ENCODE assay signal across 8 cellular contexts in genomic region chr6:73309784-73310502, GRCh38. TPM values are rescaled to one million over a fixed set of nuclear protein-coding genes. Genes with fewer than 3 reads are reported as not detected.
A peak's percentile ranks its signal among the peaks of the same experiment; 100 is the strongest.
DNase-seq lines count a peak whose midpoint lies in the region; ATAC-seq and TF ChIP-seq lines count a peak whose summit lies in the region.

No MANE protein-coding gene starts in this region.

- H3K4me3 Mint-ChIP-seq in chondrocyte (ENCODE audit: unreplicated experiment): peak overlapping the region; percentile 96

- H3K27ac Mint-ChIP-seq in chondrocyte (ENCODE audit: unreplicated experiment): peak overlapping the region; percentile 93

- peaks cover 3% of the 10 kb centered on the region for H3K9me3 Mint-ChIP-seq in chondrocyte (ENCODE audit: low read depth)

- TF ChIP-seq CTCF in chondrocyte (IDR thresholded peaks at IDR 0.05): peak; percentile 86

- H3K36me3 Mint-ChIP-seq in chondrocyte (ENCODE audit: low read depth): peaks cover 8% of the 10 kb centered on the region

- peaks cover 35% of the 10 kb centered on the region for H3K4me1 Mint-ChIP-seq in chondrocyte (ENCODE audit: low read depth)

- peak; percentile 16 for DNase-seq in NK-92 treated with Interleukin-12 subunit alpha and Interleukin-12 subunit beta, amount 100 ng/mL, for 24 hours (lab: John Stamatoyannopoulos, UW)
- DNase-seq in NK-92 (lab: John Stamatoyannopoulos, UW; ENCODE audit: unreplicated experiment): no peak
- peak; percentile 36 for DNase-seq in NCI-H2029 (lab: John Stamatoyannopoulos, UW)
- DNase-seq in activated CD4-positive, CD25-positive, alpha-beta regulatory T cell treated with anti-CD3 and anti-CD28 coated beads, Interleukin-2, amount 50 U/mL, for 16 hours (ENCODE audit: low read depth, low spot score): peak; percentile 25
- no peak for DNase-seq in chondrocyte (ENCODE audit: low spot score)
- no peak for DNase-seq in left lobe of liver (ENCODE audit: low spot score)
- DNase-seq in stimulated activated CD4-positive, alpha-beta T cell treated with anti-CD3 and anti-CD28 coated beads, Interleukin-4, amount 100 ng/mL, for 24 hours: peak; percentile 65

- no peaks in the 10 kb centered on the region for H3K27me3 Mint-ChIP-seq in chondrocyte (ENCODE audit: low read depth)

- peak; percentile 98 for ATAC-seq in HG02798 (IDR thresholded peaks at IDR 0.05; ENCODE audit: poor library complexity, unreplicated experiment)
- ATAC-seq in left lobe of liver: peak; percentile 40

RNA-seq across cellular contexts. Expression of gene DPPA5, which starts 44.1 kb away (rescaled TPM):
- total RNA-seq in chondrocyte (not detected in 3 replicates), left lobe of liver (not detected)

RNA-seq across cellular contexts. Expression of gene KHDC1, which starts 46.9 kb away (rescaled TPM):
- total RNA-seq in chondrocyte (4.0 to 4.5 TPM (median 4.3 TPM) in 3 replicates), left lobe of liver (not detected)

RNA-seq across cellular contexts. Expression of gene KHDC3L, which starts 52.5 kb away (rescaled TPM):
- 0.41 TPM in 1 of 3 replicates, not detected in the others for total RNA-seq in chondrocyte
- total RNA-seq in left lobe of liver: not detected

RNA-seq across cellular contexts. Expression of gene OOEP, which starts 59.8 kb away (rescaled TPM):
- total RNA-seq in chondrocyte (not detected in 3 replicates), left lobe of liver (0.18 TPM)

Comparison
In these comparisons a context has a peak if more than half of its experiments do, and no peak if none do; other contexts are left out.
1. DNase-seq: peak in NK-92 treated with Interleukin-12 subunit alpha and Interleukin-12 subunit beta, amount 100 ng/mL, for 24 hours (single experiment), NCI-H2029 (single experiment), activated CD4-positive, CD25-positive, alpha-beta regulatory T cell treated with anti-CD3 and anti-CD28 coated beads, Interleukin-2, amount 50 U/mL, for 16 hours (single experiment) and stimulated activated CD4-positive, alpha-beta T cell treated with anti-CD3 and anti-CD28 coated beads, Interleukin-4, amount 100 ng/mL, for 24 hours (single experiment); none in NK-92 (single experiment), chondrocyte (single experiment) and left lobe of liver (single experiment).